10 cellular contexts compared by ENCODE assay signal in genomic region chr22:28907311-28908008, GRCh38. TPM values are rescaled to one million over a fixed set of nuclear protein-coding genes. Genes with fewer than 3 reads are reported as not detected.
DNase-seq lines count a peak whose midpoint lies in the region; ATAC-seq and TF ChIP-seq lines count a peak whose summit lies in the region.
"Had no signal": no experiment of that assay in that cellular context is flagged by ENCODE, and none has a peak within 500 bp of the region (broad histone marks: within the 10 kb centered on the region; RNA-seq: fewer than 3 reads in every experiment).

No MANE protein-coding gene starts in this region.

- no peaks in the 10 kb centered on the region for H3K4me1 Mint-ChIP-seq in CD14-positive monocyte

- intact Hi-C loops in CD14-positive monocyte (cut with micrococcal nuclease), result no loop called here

- H3K27me3 Mint-ChIP-seq in CD14-positive monocyte (ENCODE audit: low read depth in 3 of 3), result peaks cover 0 to 2% (median 2%) of the 10 kb centered on the region in 3 donors

- no peaks in the 10 kb centered on the region for H3K36me3 ChIP-seq in MG63
- H3K36me3 ChIP-seq: adrenal gland had no signal

- H3K4me3 Mint-ChIP-seq in CD14-positive monocyte, result no peak overlapping the region

- no peaks in the 10 kb centered on the region for H3K36me3 Mint-ChIP-seq in CD14-positive monocyte

- no peak overlapping the region for H3K27ac Mint-ChIP-seq in CD14-positive monocyte
- H3K27ac Mint-ChIP-seq: progenitor cell of endocrine pancreas had no signal

- no peaks in the 10 kb centered on the region for H3K9me3 ChIP-seq in MG63
- H3K9me3 ChIP-seq: adrenal gland had no signal

- no peaks in the 10 kb centered on the region for H3K27me3 ChIP-seq in MG63
- H3K27me3 ChIP-seq: adrenal gland had no signal

- H3K9me3 Mint-ChIP-seq in CD14-positive monocyte, result no peaks in the 10 kb centered on the region

- no peak for TF ChIP-seq CTCF in CD14-positive monocyte (IDR thresholded peaks at IDR 0.05)

- DNase-seq in DMS 273 (lab: John Stamatoyannopoulos, UW; ENCODE audit: unreplicated experiment), result peak; percentile 87
- DNase-seq in fibroblast of peridontal ligament (ENCODE audit: extremely low read depth), result peak; percentile 93
- no peak for DNase-seq in medulla oblongata (ENCODE audit: extremely low spot score)
- no peak for DNase-seq in MG63
- no peak for DNase-seq in NCI-H345 treated with DMSO at 0.1 percent for 48 hours (lab: John Stamatoyannopoulos, UW; ENCODE audit: unreplicated experiment)
- DNase-seq in CD14-positive monocyte (ENCODE audit: low spot score), result no peak

- no peak overlapping the region for H3K4me3 ChIP-seq in MG63
- H3K4me3 ChIP-seq: adrenal gland had no signal

- peak; percentile 70 for ATAC-seq in GM19452 (IDR thresholded peaks at IDR 0.05; ENCODE audit: unreplicated experiment)
- ATAC-seq in HG03520 (IDR thresholded peaks at IDR 0.05; ENCODE audit: unreplicated experiment), result peak; percentile 60

RNA-seq across cellular contexts. Expression of gene ZNRF3, which starts 24.1 kb away (rescaled TPM):
- total RNA-seq in MG63 (2014; rRNA removed; shearing (Covaris generic); ENCODE audit: low replicate concordance), result 2.1 and 2.2 TPM in 2 replicates
- not detected for polyA plus RNA-seq in CD14-positive monocyte

Comparison
In these comparisons a context has a peak if more than half of its experiments do, and no peak if none do; other contexts are left out.
1. DNase-seq: peak in DMS 273 (single experiment) and fibroblast of peridontal ligament (single experiment); none in medulla oblongata (single experiment), MG63 (single experiment), NCI-H345 treated with DMSO at 0.1 percent for 48 hours (single experiment) and CD14-positive monocyte (single experiment).